8 cellular contexts compared by ENCODE assay signal in the genomic region with DNA sequence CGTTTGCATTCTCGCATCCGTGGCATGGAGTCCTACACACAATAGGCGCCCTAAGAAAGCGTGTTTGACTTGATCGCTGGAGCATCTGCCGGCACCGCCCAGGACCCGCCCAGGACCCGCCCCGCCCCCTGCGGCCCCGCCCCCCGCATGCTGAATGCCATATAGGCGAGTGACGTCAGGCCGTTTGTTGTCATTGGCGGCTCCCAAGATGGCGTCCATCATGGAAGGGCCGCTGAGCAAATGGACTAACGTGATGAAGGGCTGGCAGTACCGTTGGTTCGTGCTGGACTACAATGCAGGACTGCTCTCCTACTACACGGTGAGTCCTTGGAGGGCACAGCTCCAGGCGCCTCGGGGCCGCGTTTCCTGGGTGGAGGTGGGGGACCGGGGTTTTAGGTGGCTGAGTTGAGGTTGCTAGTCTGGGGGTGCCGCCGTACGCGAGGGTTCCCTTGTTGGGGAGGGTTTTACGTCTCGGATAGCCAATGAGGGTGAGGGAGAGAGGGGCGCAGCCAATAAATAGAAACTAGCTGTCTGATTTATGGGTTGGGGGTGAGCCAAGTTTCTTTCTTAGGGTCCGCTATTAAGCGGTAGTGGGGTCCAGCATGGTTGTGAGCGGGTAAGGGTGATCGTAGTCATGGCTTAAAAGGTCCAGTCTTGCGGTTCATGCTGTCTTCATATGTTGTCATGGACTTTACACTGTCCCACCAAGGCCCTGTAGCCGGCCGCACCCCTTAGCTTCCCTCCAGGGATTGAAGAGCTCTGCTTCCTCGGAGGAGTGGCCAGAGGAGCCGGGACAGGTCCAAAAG. TPM values are rescaled to one million over a fixed set of nuclear protein-coding genes. Genes with fewer than 3 reads are reported as not detected.
DNase-seq lines count a peak whose midpoint lies in the region; TF ChIP-seq lines count a peak whose summit lies in the region.

A gene with protein sequence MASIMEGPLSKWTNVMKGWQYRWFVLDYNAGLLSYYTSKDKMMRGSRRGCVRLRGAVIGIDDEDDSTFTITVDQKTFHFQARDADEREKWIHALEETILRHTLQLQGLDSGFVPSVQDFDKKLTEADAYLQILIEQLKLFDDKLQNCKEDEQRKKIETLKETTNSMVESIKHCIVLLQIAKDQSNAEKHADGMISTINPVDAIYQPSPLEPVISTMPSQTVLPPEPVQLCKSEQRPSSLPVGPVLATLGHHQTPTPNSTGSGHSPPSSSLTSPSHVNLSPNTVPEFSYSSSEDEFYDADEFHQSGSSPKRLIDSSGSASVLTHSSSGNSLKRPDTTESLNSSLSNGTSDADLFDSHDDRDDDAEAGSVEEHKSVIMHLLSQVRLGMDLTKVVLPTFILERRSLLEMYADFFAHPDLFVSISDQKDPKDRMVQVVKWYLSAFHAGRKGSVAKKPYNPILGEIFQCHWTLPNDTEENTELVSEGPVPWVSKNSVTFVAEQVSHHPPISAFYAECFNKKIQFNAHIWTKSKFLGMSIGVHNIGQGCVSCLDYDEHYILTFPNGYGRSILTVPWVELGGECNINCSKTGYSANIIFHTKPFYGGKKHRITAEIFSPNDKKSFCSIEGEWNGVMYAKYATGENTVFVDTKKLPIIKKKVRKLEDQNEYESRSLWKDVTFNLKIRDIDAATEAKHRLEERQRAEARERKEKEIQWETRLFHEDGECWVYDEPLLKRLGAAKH (plus strand): TSS at position 190 of the 806 bp plus-strand sequence. CDS start 19 bp downstream, at position 209.

- no peaks in the 10 kb centered on the region for H3K9me3 Mint-ChIP-seq in CD8-positive, alpha-beta memory T cell

- peak within 1 kb of the TSS; percentile 89 for H3K27ac ChIP-seq in CD8-positive, alpha-beta memory T cell (ENCODE audit: low read depth, low read length)
- H3K27ac ChIP-seq in effector memory CD4-positive, alpha-beta T cell (ENCODE audit: insufficient read depth, low read length, poor library complexity, severe bottlenecking) = peak within 1 kb of the TSS; percentile 67
- H3K27ac ChIP-seq in mesenchymal stem cell (ENCODE audit: low read length, poor library complexity, severe bottlenecking) = peak within 1 kb of the TSS; percentile 63

- no peaks in the 10 kb centered on the region for H3K27me3 ChIP-seq in CD8-positive, alpha-beta memory T cell (ENCODE audit: insufficient read depth, low read length, poor library complexity, severe bottlenecking)
- H3K27me3 ChIP-seq in effector memory CD4-positive, alpha-beta T cell (replicated peaks; ENCODE audit: control insufficient read depth, insufficient read depth, low read length, poor library complexity, severe bottlenecking) = no peaks in the 10 kb centered on the region
- H3K27me3 ChIP-seq in mesenchymal stem cell (ENCODE audit: control insufficient read depth in 1 of 2, insufficient read depth in 1 of 2, low read length in 2 of 2) = no peaks in the 10 kb centered on the region

- DNase-seq in CD8-positive, alpha-beta memory T cell = peak; percentile 82 to 92 (median 84)
- DNase-seq in GM20000 (ENCODE audit: low spot score) = peak; percentile 93
- peak; percentile 81 for DNase-seq in HT1080 (ENCODE audit: low read depth)
- peak; percentile 77 to 86 for DNase-seq in NOMO-1 (lab: John Stamatoyannopoulos, UW; ENCODE audit: unreplicated experiment in 2 of 2)
- peak; percentile 80 to 86 (median 83) for DNase-seq in effector memory CD4-positive, alpha-beta T cell
- peak; percentile 95 for DNase-seq in mesenchymal stem cell
- peak; percentile 59 for DNase-seq in stimulated activated CD8-positive, alpha-beta memory T cell treated with anti-CD3 and anti-CD28 coated beads, Interleukin-12 subunit alpha, Interleukin-12 subunit beta, amount 100 ng/mL, for 24 hours (ENCODE audit: extremely low read depth)

- peaks cover 0 to 6% (median 0%) of the 10 kb centered on the region in 3 donors for H3K36me3 Mint-ChIP-seq in CD8-positive, alpha-beta memory T cell

- peak within 1 kb of the TSS; percentile 88 for H3K9ac ChIP-seq in mesenchymal stem cell (ENCODE audit: low read length)

- H3K23ac ChIP-seq in mesenchymal stem cell (ENCODE audit: low read length in 2 of 2) = peak within 1 kb of the TSS in 1 of 2 experiments; percentile 14

- H3K9me3 ChIP-seq in CD8-positive, alpha-beta memory T cell (ENCODE audit: low read length) = no peaks in the 10 kb centered on the region
- no peaks in the 10 kb centered on the region for H3K9me3 ChIP-seq in effector memory CD4-positive, alpha-beta T cell (ENCODE audit: control insufficient read depth, low read length)
- no peaks in the 10 kb centered on the region for H3K9me3 ChIP-seq in mesenchymal stem cell (ENCODE audit: control insufficient read depth, low read length)

- peak within 1 kb of the TSS; percentile 60 to 94 for H3K18ac ChIP-seq in mesenchymal stem cell (ENCODE audit: low read depth in 1 of 2, low read length in 2 of 2)

- H2AK5ac ChIP-seq in mesenchymal stem cell (ENCODE audit: low read length, severe bottlenecking) = no peak within 1 kb of the TSS

- H4K91ac ChIP-seq in mesenchymal stem cell (ENCODE audit: low read length) = peak within 1 kb of the TSS; percentile 71

- H3K27ac Mint-ChIP-seq in CD8-positive, alpha-beta memory T cell = peak within 1 kb of the TSS; percentile 95 to 100 (median 99)

- peaks cover 21% of the 10 kb centered on the region for H3K4me1 ChIP-seq in CD8-positive, alpha-beta memory T cell (ENCODE audit: insufficient read depth, low read length)
- H3K4me1 ChIP-seq in effector memory CD4-positive, alpha-beta T cell (ENCODE audit: control insufficient read depth, insufficient read depth, low read length, poor library complexity, severe bottlenecking) = peaks cover 16% of the 10 kb centered on the region
- H3K4me1 ChIP-seq in mesenchymal stem cell (ENCODE audit: control insufficient read depth, insufficient read depth, low read depth, low read length) = peaks cover 4% of the 10 kb centered on the region

- H2BK15ac ChIP-seq in mesenchymal stem cell (ENCODE audit: low read depth, poor library complexity, severe bottlenecking) = no peak within 1 kb of the TSS

- peak within 1 kb of the TSS; percentile 80 for H2BK120ac ChIP-seq in mesenchymal stem cell (ENCODE audit: low read depth, low read length)

- under 1% methylated on average over 44 of the region's 45 CpGs for WGBS in mesenchymal stem cell

- peak within 1 kb of the TSS; percentile 97 for H3K4me3 ChIP-seq in CD8-positive, alpha-beta memory T cell (ENCODE audit: low read length)
- H3K4me3 ChIP-seq in effector memory CD4-positive, alpha-beta T cell (ENCODE audit: insufficient read depth, low read depth, low read length, poor library complexity, severe bottlenecking) = peak within 1 kb of the TSS; percentile 91
- H3K4me3 ChIP-seq in mesenchymal stem cell (ENCODE audit: insufficient read depth in 1 of 2, low read depth in 1 of 2, low read length in 2 of 2) = peak within 1 kb of the TSS; percentile 77 to 97

- no peak within 1 kb of the TSS for H2BK5ac ChIP-seq in mesenchymal stem cell (ENCODE audit: low read depth, low read length, poor library complexity, severe bottlenecking)

- peaks cover 36 to 57% (median 47%) of the 10 kb centered on the region in 3 donors for H3K4me1 Mint-ChIP-seq in CD8-positive, alpha-beta memory T cell

- no peak for TF ChIP-seq CTCF in GM20000 (IDR thresholded peaks at IDR 0.05; ENCODE audit: extremely low read depth, missing control alignments)

- peaks cover 0 to 1% of the 10 kb centered on the region in 2 donors for H3K27me3 Mint-ChIP-seq in CD8-positive, alpha-beta memory T cell

- H3K14ac ChIP-seq in mesenchymal stem cell (ENCODE audit: low read length in 2 of 2) = peak within 1 kb of the TSS in 1 of 2 experiments; percentile 73

- H3K4me3 Mint-ChIP-seq in CD8-positive, alpha-beta memory T cell = peak within 1 kb of the TSS; percentile 99 to 100 (median 100)

- H3K36me3 ChIP-seq in CD8-positive, alpha-beta memory T cell (ENCODE audit: insufficient read depth, low read length) = no peaks in the 10 kb centered on the region
- H3K36me3 ChIP-seq in effector memory CD4-positive, alpha-beta T cell (ENCODE audit: control insufficient read depth, insufficient read depth, low read length) = no peaks in the 10 kb centered on the region
- no peaks in the 10 kb centered on the region for H3K36me3 ChIP-seq in mesenchymal stem cell (ENCODE audit: control insufficient read depth in 1 of 2, insufficient read depth in 2 of 2, low read depth in 1 of 2, low read length in 2 of 2)

- H3K4me2 ChIP-seq in mesenchymal stem cell (ENCODE audit: low read length, poor library complexity, severe bottlenecking) = peak within 1 kb of the TSS; percentile 92

- POLR2A ChIA-PET in CD8-positive, alpha-beta memory T cell (lab: Charles Lee) = interaction anchor here (0.5 to 0.8 kb wide), 2 partner anchors 153 to 248 kb away, joined by 3 to 4 read pairs; no protein-coding TSS in a partner anchor
- POLR2A ChIA-PET in activated CD8-positive, alpha-beta memory T cell treated with anti-CD3 and anti-CD28 coated beads for 36 hours (lab: Charles Lee) = no interaction called here

- peaks cover 11% of the 10 kb centered on the region for H3K79me1 ChIP-seq in mesenchymal stem cell (replicated peaks; ENCODE audit: low read length, poor library complexity, severe bottlenecking)

- CTCF ChIA-PET in CD8-positive, alpha-beta memory T cell (lab: Charles Lee) = interaction anchor here (1.0 to 1.1 kb wide), 2 partner anchors 14 to 97 kb away, joined by 3 to 5 read pairs; partner anchors contain the start of gene EPS15
- CTCF ChIA-PET in activated CD8-positive, alpha-beta memory T cell treated with anti-CD3 and anti-CD28 coated beads for 36 hours (lab: Charles Lee) = interaction anchor here (1.0 kb wide), 1 partner anchor 152 kb away, joined by 3 read pairs; no protein-coding TSS in a partner anchor

- H4K8ac ChIP-seq in mesenchymal stem cell (ENCODE audit: low read length) = peak within 1 kb of the TSS; percentile 83

- peak within 1 kb of the TSS in 1 of 2 experiments; percentile 60 for H3K4ac ChIP-seq in mesenchymal stem cell (ENCODE audit: low read depth in 1 of 2, low read length in 2 of 2)

- peak within 1 kb of the TSS in 1 of 2 experiments; percentile 75 for H2BK12ac ChIP-seq in mesenchymal stem cell (ENCODE audit: low read length in 2 of 2)

- H2AFZ ChIP-seq in mesenchymal stem cell (ENCODE audit: low read depth, low read length) = peak within 1 kb of the TSS; percentile 90

RNA-seq across cellular contexts. Expression of the gene that starts here (rescaled TPM):
- total RNA-seq in CD8-positive, alpha-beta memory T cell = 10 to 100 TPM; 43.4 to 48.0 TPM
- polyA plus RNA-seq in CD8-positive, alpha-beta memory T cell = 47.6 TPM
- total RNA-seq in HT1080 (2014; rRNA removed; shearing (Covaris generic)) = 28.5 and 34.3 TPM in 2 replicates
- 23.8 and 27.1 TPM in 2 replicates for polyA plus RNA-seq in HT1080 (2015; cell fraction: cytosol; rRNA removed)
- 73.1 and 78.7 TPM in 2 replicates for polyA plus RNA-seq in HT1080 (2015; cell fraction: nucleus; rRNA removed)
- total RNA-seq in activated CD8-positive, alpha-beta memory T cell treated with anti-CD3 and anti-CD28 coated beads for 36 hours = 10 to 100 TPM; 49.5 to 49.6 TPM
- 48.8 TPM for polyA plus RNA-seq in mesenchymal stem cell (2013, experiment 1 of 2)
- 49.0 TPM for polyA plus RNA-seq in mesenchymal stem cell (2013, experiment 2 of 2)

Comparison
In these comparisons a context has a peak if more than half of its experiments do, and no peak if none do; other contexts are left out.
1. Peak in every context shown above with its lines: DNase-seq, H3K4me3 ChIP-seq and H3K27ac ChIP-seq.